ENCODE assay signal across 19 cellular contexts in the genomic region with DNA sequence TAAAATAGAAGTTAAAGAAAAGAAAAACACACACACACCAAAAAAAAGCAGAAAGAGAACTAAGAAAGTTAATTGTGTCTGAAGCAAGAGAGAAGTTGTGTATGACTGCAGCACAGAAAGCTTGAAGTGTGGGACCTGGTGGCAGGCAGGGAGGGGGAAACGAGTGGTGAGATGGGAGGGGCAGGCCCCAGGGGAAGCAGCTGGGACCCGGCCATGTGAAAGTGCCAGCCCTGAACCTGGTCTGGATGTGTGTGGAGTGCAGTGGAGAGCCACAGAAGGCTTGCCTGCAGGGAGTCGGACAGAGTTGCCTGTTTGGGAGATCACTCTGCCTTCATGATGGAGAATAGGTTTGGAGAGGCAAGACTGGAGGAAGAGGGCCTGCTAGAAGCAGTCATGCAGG.
A peak's percentile ranks its signal among the peaks of the same experiment; 100 is the strongest.
DNase-seq lines count a peak whose midpoint lies in the region; ATAC-seq and TF ChIP-seq lines count a peak whose summit lies in the region.
"Had no signal": no experiment of that assay in that cellular context is flagged by ENCODE, and none has a peak within 500 bp of the region (broad histone marks: within the 10 kb centered on the region; RNA-seq: fewer than 3 reads in every experiment).

No MANE protein-coding gene starts in this region.

- no peak overlapping the region for H3K4me3 ChIP-seq in IMR-90 (ENCODE audit: insufficient read depth, low read depth, low read length)
- no peak overlapping the region for H3K4me3 ChIP-seq in Panc1 (ENCODE audit: low read depth in 2 of 2, low read length in 2 of 2)
- H3K4me3 ChIP-seq in suprapubic skin, result no peak overlapping the region
- H3K4me3 ChIP-seq: GM12878, GM23248 had no signal

- no peak overlapping the region for H3K4me2 ChIP-seq in IMR-90 (ENCODE audit: low read depth, low read length)

- intact Hi-C loops in IMR-90 (cut with micrococcal nuclease) (no loop called here), Panc1 (cut with micrococcal nuclease; ENCODE audit: unreplicated experiment) (loop anchor here (5.0 to 10.0 kb wide), 2 partner anchors 123 to 495 kb away; no protein-coding TSS in a partner anchor), Calu3 (cut with micrococcal nuclease; ENCODE audit: unreplicated experiment) (loop anchor here (10.0 kb wide), 1 partner anchor 55 kb away; no protein-coding TSS in a partner anchor)

- 0 out of 2 replicates have a peak overlapping the region, but pooled peaks have one; percentile 10 for H4K91ac ChIP-seq in IMR-90 (ENCODE audit: insufficient read depth, low read depth, low read length)

- H3K4ac ChIP-seq in IMR-90 (ENCODE audit: low read depth, low read length), result no peak overlapping the region

- H2AFZ ChIP-seq in IMR-90 (replicated peaks; ENCODE audit: low read length, poor library complexity), result no peak overlapping the region
- H2AFZ ChIP-seq: GM23248 had no signal

- no peak overlapping the region for H2AK9ac ChIP-seq in IMR-90 (replicated peaks; ENCODE audit: low read depth, low read length, poor library complexity)

- H2BK20ac ChIP-seq in IMR-90 (ENCODE audit: low read depth, low read length), result no peak overlapping the region

- no peaks in the 10 kb centered on the region for H3K4me1 Mint-ChIP-seq in Calu3 (ENCODE audit: low read depth, unreplicated experiment)

- POLR2A ChIA-PET in IMR-90 (lab: Charles Lee; ENCODE audit: unreplicated experiment), result no interaction called here
- POLR2A ChIA-PET in Panc1 (lab: Charles Lee), result no interaction called here

- TF ChIP-seq CTCF in IMR-90 (conservative IDR thresholded peaks at IDR 0.05; ENCODE audit: low read depth, low read length), result no peak
- TF ChIP-seq CTCF in Panc1 (IDR thresholded peaks at IDR 0.05), result no peak
- TF ChIP-seq CTCF in Calu3 (IDR thresholded peaks at IDR 0.05; ENCODE audit: unreplicated experiment), result no peak
- no peak for TF ChIP-seq CTCF in suprapubic skin (IDR thresholded peaks at IDR 0.05)

- H3K56ac ChIP-seq in IMR-90 (ENCODE audit: extremely low read depth, insufficient read depth, low read length), result no peak overlapping the region

- DNase-seq in NOMO-1 treated with DMSO at 0.1 percent for 48 hours (lab: John Stamatoyannopoulos, UW; ENCODE audit: unreplicated experiment) (peak; percentile 9), NOMO-1 treated with dmso at 0.1 percent for 144 hours (lab: John Stamatoyannopoulos, UW; ENCODE audit: unreplicated experiment) (no peak), IMR-90 (no peak), Panc1 (ENCODE audit: low read depth, low spot score) (no peak), Calu3 (no peak), RKO (ENCODE audit: low spot score) (no peak), suprapubic skin (ENCODE audit: low spot score in 2 of 2) (no peak)
- DNase-seq in stimulated activated CD4-positive, alpha-beta T cell treated with anti-CD3 and anti-CD28 coated beads, Interleukin-4, amount 100 ng/mL, for 1 hour, result no peak
- DNase-seq: GM23248, HCEC 1CT, Karpas-422, MV-4-11, NCI-H1436, NCI-H2029 treated with DMSO at 0.1 percent for 48 hours, NCI-H510A treated with DMSO at 0.1 percent for 48 hours, SHP77 treated with DMSO at 0.1 percent for 48 hours, T-helper 1 cell had no signal

- 0 out of 2 replicates have a peak, but pooled peaks cover 3% of the 10 kb centered on the region for H3K9me1 ChIP-seq in IMR-90 (ENCODE audit: insufficient read depth, low read length)

- dilution Hi-C loops in IMR-90 (cut with HindIII; ENCODE audit: low sequenced_read_pairs, unreplicated experiment), result no loop called here

- in situ Hi-C loops in IMR-90 (cut with MboI; ENCODE audit: low sequenced_read_pairs), result no loop called here
- in situ Hi-C loops in Panc1 (cut with HindIII; ENCODE audit: low pct_unique_long_range_greater_than_20kb, low sequenced_read_pairs), result no loop called here

- H3K14ac ChIP-seq in IMR-90 (replicated peaks; ENCODE audit: low read depth, low read length), result no peak overlapping the region

- no peak for TF ChIP-seq RAD21 in IMR-90 (IDR thresholded peaks at IDR 0.05; ENCODE audit: low read length)

- H4K5ac ChIP-seq in IMR-90 (ENCODE audit: low read depth, low read length), result no peak overlapping the region

- no peak for TF ChIP-seq EP300 in suprapubic skin (IDR thresholded peaks at IDR 0.05)

- H2BK120ac ChIP-seq in IMR-90 (ENCODE audit: low read depth, low read length), result no peak overlapping the region

- no peak overlapping the region for H4K8ac ChIP-seq in IMR-90 (ENCODE audit: low read depth in 2 of 2, low read length in 2 of 2)

- CTCF ChIA-PET in IMR-90 (lab: Yijun Ruan, JAX), result no interaction called here
- CTCF ChIA-PET in Panc1 (lab: Charles Lee), result no interaction called here
- CTCF ChIA-PET in Calu3 (lab: Charles Lee), result no interaction called here

- TF ChIP-seq POLR2A in IMR-90 (IDR thresholded peaks at IDR 0.05; ENCODE audit: low read depth, low read length) (no peak), suprapubic skin (IDR thresholded peaks at IDR 0.05) (no peak)

- H3K27me3 Mint-ChIP-seq in Calu3 (ENCODE audit: unreplicated experiment), result no peaks in the 10 kb centered on the region

- H3K36me3 ChIP-seq in IMR-90 (ENCODE audit: control insufficient read depth, insufficient read depth, low read length), result peaks cover 4% of the 10 kb centered on the region
- no peaks in the 10 kb centered on the region for H3K36me3 ChIP-seq in Panc1 (ENCODE audit: control insufficient read depth, insufficient read depth, low read length)
- peaks cover 10% of the 10 kb centered on the region for H3K36me3 ChIP-seq in suprapubic skin

- H3K27me3 ChIP-seq in IMR-90 (ENCODE audit: control insufficient read depth, insufficient read depth, low read length) (no peaks in the 10 kb centered on the region), Panc1 (ENCODE audit: control insufficient read depth, insufficient read depth, low read length) (no peaks in the 10 kb centered on the region), suprapubic skin (no peaks in the 10 kb centered on the region)

- no peaks in the 10 kb centered on the region for H4K20me1 ChIP-seq in IMR-90 (ENCODE audit: insufficient read depth, low read length)

- H3K9me3 ChIP-seq in IMR-90 (ENCODE audit: control insufficient read depth, insufficient read depth, low read length), result no peaks in the 10 kb centered on the region
- H3K9me3 ChIP-seq in Panc1 (ENCODE audit: control insufficient read depth, insufficient read depth, low read depth, low read length), result no peaks in the 10 kb centered on the region
- H3K9me3 ChIP-seq in suprapubic skin, result no peaks in the 10 kb centered on the region

- BruUV-seq in IMR-90 (replicated peaks; lab: Mats Ljungman, UMichigan) (no TSS peak), Panc1 (replicated peaks; lab: Mats Ljungman, UMichigan) (no TSS peak), Calu3 (replicated peaks; lab: Mats Ljungman, UMichigan) (no TSS peak)

- H2BK15ac ChIP-seq in IMR-90 (ENCODE audit: low read depth, low read length), result no peak overlapping the region

- H3K4me1 ChIP-seq in IMR-90 (ENCODE audit: control insufficient read depth, insufficient read depth, low read length), result peaks cover 7% of the 10 kb centered on the region
- peaks cover 26% of the 10 kb centered on the region for H3K4me1 ChIP-seq in Panc1 (ENCODE audit: control insufficient read depth, insufficient read depth, low read length)
- peaks cover 13% of the 10 kb centered on the region for H3K4me1 ChIP-seq in suprapubic skin

- H3K9ac ChIP-seq in IMR-90 (ENCODE audit: low read depth, low read length), result no peak overlapping the region
- H3K9ac ChIP-seq: GM23248 had no signal

- H3K27ac Mint-ChIP-seq in Calu3 (ENCODE audit: unreplicated experiment), result no peak overlapping the region

- peaks cover 2 to 4% of the 10 kb centered on the region in 2 experiments; a peak in 2 of 4 replicates for H3K79me1 ChIP-seq in IMR-90 (ENCODE audit: low read depth in 1 of 2, low read length in 2 of 2)

- H3K4me3 Mint-ChIP-seq in Calu3 (ENCODE audit: low read depth, unreplicated experiment), result no peak overlapping the region

- no peak overlapping the region for H2BK5ac ChIP-seq in IMR-90 (ENCODE audit: low read depth, low read length, poor library complexity, severe bottlenecking)

- ATAC-seq in IMR-90 (ENCODE audit: low read depth) (no peak), Panc1 (no peak)
- ATAC-seq: GM12878, SK-N-SH treated with all-trans-retinoic acid at 6 μM for 48 hours had no signal

- H2AK5ac ChIP-seq in IMR-90 (ENCODE audit: low read depth, low read length), result no peak overlapping the region; the same call in 1 of the 2 replicates

- H3K9me3 Mint-ChIP-seq in Calu3 (ENCODE audit: low read depth, unreplicated experiment), result no peaks in the 10 kb centered on the region

- H3K23ac ChIP-seq in IMR-90 (ENCODE audit: low read depth, low read length), result no peak overlapping the region

- no peak overlapping the region for H3K18ac ChIP-seq in IMR-90 (ENCODE audit: low read depth, low read length)

- H3K27ac ChIP-seq in IMR-90 (ENCODE audit: insufficient read depth, low read length) (no peak overlapping the region), Panc1 (ENCODE audit: low read length) (peak overlapping the region; percentile 100), suprapubic skin (no peak overlapping the region)
- H3K27ac ChIP-seq: GM23248 had no signal

- H3K36me3 Mint-ChIP-seq in Calu3 (ENCODE audit: insufficient read depth, unreplicated experiment), result no peaks in the 10 kb centered on the region

- 100% methylated on average over 3 of the region's 3 CpGs; no CpG with 5 or more reads in 1 of the 2 experiments for WGBS in IMR-90 (ENCODE audit: extremely low coverage in 2 of 2, insufficient read length in 1 of 2), 2 experiments
- 78% methylated on average over 3 of the region's 3 CpGs for WGBS in suprapubic skin

TF ChIP-seq in IMR-90, 13 proteins besides CTCF, POLR2A, EP300 and RAD21 (continues in another document):
- TF ChIP-seq, protein P1, sequence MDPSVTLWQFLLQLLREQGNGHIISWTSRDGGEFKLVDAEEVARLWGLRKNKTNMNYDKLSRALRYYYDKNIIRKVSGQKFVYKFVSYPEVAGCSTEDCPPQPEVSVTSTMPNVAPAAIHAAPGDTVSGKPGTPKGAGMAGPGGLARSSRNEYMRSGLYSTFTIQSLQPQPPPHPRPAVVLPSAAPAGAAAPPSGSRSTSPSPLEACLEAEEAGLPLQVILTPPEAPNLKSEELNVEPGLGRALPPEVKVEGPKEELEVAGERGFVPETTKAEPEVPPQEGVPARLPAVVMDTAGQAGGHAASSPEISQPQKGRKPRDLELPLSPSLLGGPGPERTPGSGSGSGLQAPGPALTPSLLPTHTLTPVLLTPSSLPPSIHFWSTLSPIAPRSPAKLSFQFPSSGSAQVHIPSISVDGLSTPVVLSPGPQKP (IDR thresholded peaks at IDR 0.05; ENCODE audit: borderline replicate concordance, low read depth, low read length), result no peak
- TF ChIP-seq CEBPB (IDR thresholded peaks at IDR 0.05; ENCODE audit: low read depth, low read length) (no peak), NFE2L2 (IDR thresholded peaks at IDR 0.05; ENCODE audit: low read depth, low read length) (no peak), CHD1 (IDR thresholded peaks at IDR 0.05; ENCODE audit: low read depth, low read length) (no peak), MAZ (IDR thresholded peaks at IDR 0.05; ENCODE audit: borderline replicate concordance, low read depth, low read length) (no peak), MAFK (IDR thresholded peaks at IDR 0.05; ENCODE audit: low read depth, low read length) (no peak), RCOR1 (IDR thresholded peaks at IDR 0.05; ENCODE audit: insufficient replicate concordance, low read length) (no peak), RFX5 (IDR thresholded peaks at IDR 0.05; ENCODE audit: low read depth, low read length) (no peak)
